In genomic region chr5:139636975-139637408, GRCh38 we compare ENCODE assay signal across 8 cellular contexts. TPM values are rescaled to one million over a fixed set of nuclear protein-coding genes. Genes with fewer than 3 reads are reported as not detected.
A peak's percentile ranks its signal among the peaks of the same experiment; 100 is the strongest.
DNase-seq lines count a peak whose midpoint lies in the region; ATAC-seq and TF ChIP-seq lines count a peak whose summit lies in the region.

No MANE protein-coding gene starts in this region.

- H3K4me2 ChIP-seq in OCI-LY3 (ENCODE audit: low read length) = peak overlapping the region; percentile 91

- peak overlapping the region; percentile 96 for H3K27ac ChIP-seq in OCI-LY3 (ENCODE audit: low read length)
- peak overlapping the region; percentile 84 to 91 for H3K27ac ChIP-seq in coronary artery

- TF ChIP-seq CTCF in GM12875 (IDR thresholded peaks at IDR 0.05; ENCODE audit: borderline replicate concordance, insufficient read depth, low read depth, low read length) (no peak), OCI-LY3 (IDR thresholded peaks at IDR 0.05; ENCODE audit: low read depth, low read length) (no peak), coronary artery (IDR thresholded peaks at IDR 0.05) (no peak)

- peak overlapping the region; percentile 51 for H3K4me3 ChIP-seq in GM12875 (ENCODE audit: low read depth, low read length)
- H3K4me3 ChIP-seq in OCI-LY3 (ENCODE audit: low read length) = peak overlapping the region; percentile 77
- peak overlapping the region; percentile 74 for H3K4me3 ChIP-seq in coronary artery

- H3K4me1 Mint-ChIP-seq in naive B cell = peaks cover 68 to 90% (median 80%) of the 10 kb centered on the region in 3 donors

- peak; percentile 58 for DNase-seq in A172 (ENCODE audit: low spot score)
- DNase-seq in coronary artery (ENCODE audit: low spot score) = no peak
- no peak for DNase-seq in naive B cell

- H3K9ac ChIP-seq in OCI-LY3 (ENCODE audit: low read length) = peak overlapping the region; percentile 73

- peak overlapping the region; percentile 83 to 90 (median 88) for H3K4me3 Mint-ChIP-seq in naive B cell

- peaks cover 80% of the 10 kb centered on the region for H3K4me1 ChIP-seq in OCI-LY3 (ENCODE audit: low read length)

- H3K9me3 Mint-ChIP-seq in naive B cell = no peaks in the 10 kb centered on the region

- H4K20me1 ChIP-seq in OCI-LY3 (ENCODE audit: insufficient read depth, low read length) = no peaks in the 10 kb centered on the region

- H3K79me2 ChIP-seq in OCI-LY3 (ENCODE audit: low read length) = peaks cover 3% of the 10 kb centered on the region; the same call in 1 of the 2 replicates

- no peaks in the 10 kb centered on the region for H3K9me3 ChIP-seq in OCI-LY3 (ENCODE audit: insufficient read depth, low read length)

- H2AFZ ChIP-seq in OCI-LY3 (ENCODE audit: low read depth, low read length) = no peak overlapping the region

- peaks cover 4% of the 10 kb centered on the region for H3K36me3 ChIP-seq in OCI-LY3 (replicated peaks; ENCODE audit: low read depth, low read length)

- no peaks in the 10 kb centered on the region for H3K27me3 ChIP-seq in OCI-LY3 (ENCODE audit: low read depth, low read length)

- no peaks in the 10 kb centered on the region for H3K36me3 Mint-ChIP-seq in naive B cell

- ATAC-seq in naive B cell (ENCODE audit: low read depth in 2 of 2) (no peak), HG02759 (IDR thresholded peaks at IDR 0.05; ENCODE audit: unreplicated experiment) (no peak), HG03442 (IDR thresholded peaks at IDR 0.05; ENCODE audit: unreplicated experiment) (no peak), GM19324 (IDR thresholded peaks at IDR 0.05; ENCODE audit: low FRiP score, unreplicated experiment) (no peak)

- H3K27ac Mint-ChIP-seq in naive B cell = peak overlapping the region; percentile 97 to 100 (median 98)

- H3K27me3 Mint-ChIP-seq in naive B cell = no peaks in the 10 kb centered on the region

RNA-seq across cellular contexts. Expression of gene CXXC5, which starts 11.2 kb away (rescaled TPM):
- 162 and 189 TPM in 2 replicates for total RNA-seq in A172 (2014; rRNA removed; shearing (Covaris generic))
- polyA plus RNA-seq in naive B cell (ENCODE audit: low read depth in 6 of 6) = 100 to 1,000 TPM; 351 to 547 (median 399) TPM
